17 cellular contexts compared by ENCODE assay signal in the genomic region with DNA sequence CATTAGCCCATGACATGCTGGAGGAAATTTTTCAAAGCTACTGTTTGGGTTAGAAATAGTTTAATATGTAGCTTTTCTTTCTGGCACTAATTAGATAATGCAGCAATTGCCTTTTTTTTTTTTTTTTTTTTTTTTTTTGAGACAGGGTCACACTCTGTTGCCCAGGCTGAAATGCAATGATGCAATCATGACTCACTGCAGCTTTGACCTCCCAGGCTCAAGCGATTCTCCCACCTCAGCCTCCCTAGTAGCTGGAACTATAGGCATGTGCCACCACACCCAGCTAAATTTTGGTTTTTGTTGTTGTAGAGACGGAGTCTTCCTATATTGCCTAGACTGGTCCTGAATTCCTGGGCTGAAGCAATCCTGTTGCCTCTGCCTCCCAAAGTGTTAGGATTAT.
"Had no signal": no experiment of that assay in that cellular context is flagged by ENCODE, and none has a peak within 500 bp of the region (broad histone marks: within the 10 kb centered on the region; RNA-seq: fewer than 3 reads in every experiment).

No MANE protein-coding gene starts in this region.

- ATAC-seq: activated CD4-positive, alpha-beta T cell treated with anti-CD3 and anti-CD28 coated beads for 36 hours; activated naive CD4-positive, alpha-beta T cell treated with anti-CD3 and anti-CD28 coated beads, Interleukin-2, amount 50 U/mL, for 72 hours; activated T-cell treated with anti-CD3 and anti-CD28 coated beads, Interleukin-2, amount 50 U/mL, for 4 hours; gastrocnemius medialis had no signal

- H3K36me3 ChIP-seq: cardiac muscle cell, gastrocnemius medialis had no signal

- H3K4me1 ChIP-seq: gastrocnemius medialis had no signal

- H3K4me1 Mint-ChIP-seq: nephron had no signal

- H3K27ac ChIP-seq: cardiac muscle cell, epithelial cell of prostate, gastrocnemius medialis had no signal

- H3K4me3 Mint-ChIP-seq: activated CD4-positive, alpha-beta memory T cell treated with anti-CD3 and anti-CD28 coated beads for 36 hours; activated CD4-positive, alpha-beta T cell treated with anti-CD3 and anti-CD28 coated beads for 36 hours; activated T-cell treated with anti-CD3 and anti-CD28 coated beads, Interleukin-2, amount 50 U/mL, for 4 hours; nephron; stimulated activated naive CD8-positive, alpha-beta T cell treated with anti-CD3 and anti-CD28 coated beads, Interleukin-15, Interleukin-2, amounts not matched to agents 100 ng/mL and 50 ng/mL, for 24 hours had no signal

- FAIRE-seq: keratinocyte had no signal

- H3K27me3 Mint-ChIP-seq: activated CD4-positive, alpha-beta memory T cell treated with anti-CD3 and anti-CD28 coated beads for 36 hours; activated CD4-positive, alpha-beta T cell treated with anti-CD3 and anti-CD28 coated beads for 36 hours; stimulated activated naive CD8-positive, alpha-beta T cell treated with anti-CD3 and anti-CD28 coated beads, Interleukin-15, Interleukin-2, amounts not matched to agents 100 ng/mL and 50 ng/mL, for 24 hours had no signal

- H3K27me3 ChIP-seq: cardiac muscle cell, gastrocnemius medialis had no signal

- H3K4me3 ChIP-seq: cardiac muscle cell, gastrocnemius medialis had no signal

- DNase-seq: activated CD4-positive, alpha-beta memory T cell treated with anti-CD3 and anti-CD28 coated beads for 36 hours; activated CD4-positive, alpha-beta T cell treated with anti-CD3 and anti-CD28 coated beads for 36 hours; activated effector memory CD4-positive, alpha-beta T cell treated with anti-CD3 and anti-CD28 coated beads, Interleukin-2, amount 50 U/mL, for 16 hours; activated T-cell treated with anti-CD3 and anti-CD28 coated beads, Interleukin-2, amount 50 U/mL, for 4 hours; gastrocnemius medialis; mesendoderm; nucleus accumbens; posterior cingulate gyrus; stimulated activated CD4-positive, alpha-beta T cell treated with anti-CD3 and anti-CD28 coated beads, Interleukin-4, amount 100 ng/mL, for 4 hours; stimulated activated CD8-positive, alpha-beta memory T cell treated with anti-CD3 and anti-CD28 coated beads, Interleukin-4, amount 100 ng/mL, for 48 hours; T-helper 9 cell had no signal

- H3K9me3 ChIP-seq: gastrocnemius medialis had no signal

- H3K27ac Mint-ChIP-seq: activated CD4-positive, alpha-beta memory T cell treated with anti-CD3 and anti-CD28 coated beads for 36 hours; activated CD4-positive, alpha-beta T cell treated with anti-CD3 and anti-CD28 coated beads for 36 hours; activated naive CD4-positive, alpha-beta T cell treated with anti-CD3 and anti-CD28 coated beads, Interleukin-2, amount 50 U/mL, for 72 hours; nephron; stimulated activated naive CD8-positive, alpha-beta T cell treated with anti-CD3 and anti-CD28 coated beads, Interleukin-15, Interleukin-2, amounts not matched to agents 100 ng/mL and 50 ng/mL, for 24 hours had no signal
